13 cellular contexts compared by ENCODE assay signal in the genomic region with DNA sequence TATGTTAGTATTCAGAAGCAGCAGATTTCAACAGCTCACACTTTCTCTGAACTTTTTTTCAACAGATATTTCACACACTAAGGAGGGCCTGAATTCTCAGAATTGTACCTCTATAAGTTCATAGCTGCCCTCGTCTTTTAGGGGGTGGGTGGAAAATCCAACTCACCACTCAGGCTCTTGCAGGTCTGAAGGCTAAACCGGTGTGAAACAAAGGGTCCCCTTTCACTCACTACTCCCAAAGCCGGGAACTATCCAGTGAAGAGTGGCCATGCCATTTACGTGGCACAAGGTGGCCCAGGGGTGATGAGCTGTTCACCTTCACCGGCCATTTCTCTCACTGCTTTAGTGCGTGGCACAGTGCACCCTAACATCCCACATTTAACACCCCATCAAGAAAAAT. TPM values are rescaled to one million over a fixed set of nuclear protein-coding genes. Genes with fewer than 3 reads are reported as not detected.
DNase-seq lines count a peak whose midpoint lies in the region; ATAC-seq and TF ChIP-seq lines count a peak whose summit lies in the region.
"Had no signal": no experiment of that assay in that cellular context is flagged by ENCODE, and none has a peak within 500 bp of the region (broad histone marks: within the 10 kb centered on the region; RNA-seq: fewer than 3 reads in every experiment).

No MANE protein-coding gene starts in this region.

- TF ChIP-seq CTCF in DOHH2 (IDR thresholded peaks at IDR 0.05; ENCODE audit: low read depth, low read length, poor library complexity, severe bottlenecking) = no peak

- H3K9me2 ChIP-seq in DOHH2 (replicated peaks; ENCODE audit: control insufficient read depth, low read length) = no peaks in the 10 kb centered on the region

- H3K27me3 ChIP-seq in DOHH2 (ENCODE audit: control insufficient read depth, low read length) (no peaks in the 10 kb centered on the region), skeletal muscle satellite cell (ENCODE audit: control insufficient read depth, insufficient read depth, low read length) (no peaks in the 10 kb centered on the region)
- H3K27me3 ChIP-seq: pancreas had no signal

- peak; percentile 10; the same call in 2 of the 3 replicates for ATAC-seq in SK-N-SH treated with all-trans-retinoic acid at 6 μM for 48 hours
- ATAC-seq in HG02840 (IDR thresholded peaks at IDR 0.05; ENCODE audit: low FRiP score, unreplicated experiment) = no peak
- no peak for ATAC-seq in esophagus mucosa
- no peak for ATAC-seq in GM19395 (IDR thresholded peaks at IDR 0.05; ENCODE audit: unreplicated experiment)
- ATAC-seq: PC-3 had no signal

- H3K9me3 ChIP-seq in DOHH2 (ENCODE audit: control insufficient read depth, insufficient read depth, low read length) = no peaks in the 10 kb centered on the region
- H3K9me3 ChIP-seq in skeletal muscle satellite cell (replicated peaks; ENCODE audit: low read length) = no peaks in the 10 kb centered on the region
- H3K9me3 ChIP-seq: pancreas had no signal

- H4K20me1 ChIP-seq in DOHH2 (ENCODE audit: control insufficient read depth, insufficient read depth, low read depth, low read length) = no peaks in the 10 kb centered on the region; the same call in 1 of the 2 replicates

- no peak for DNase-seq in epithelial cell of prostate (ENCODE audit: low read depth, low spot score)
- DNase-seq in foreskin melanocyte = no peak
- DNase-seq: activated effector memory CD4-positive, alpha-beta T cell treated with anti-CD3 and anti-CD28 coated beads, Interleukin-2, amount 50 U/mL, for 16 hours; NCI-H187 treated with DMSO at 0.1 percent for 48 hours; PC-3 had no signal

- peak overlapping the region; percentile 45 for H3K9ac ChIP-seq in skeletal muscle satellite cell (ENCODE audit: low read depth, low read length)

- H3K79me2 ChIP-seq in DOHH2 (ENCODE audit: control insufficient read depth, low read length) = no peaks in the 10 kb centered on the region

- H3K27ac ChIP-seq in DOHH2 (ENCODE audit: low read depth, low read length) = no peak overlapping the region
- H3K27ac ChIP-seq in epithelial cell of prostate = peak overlapping the region; percentile 93
- H3K27ac ChIP-seq: VCaP had no signal

- H3K36me3 ChIP-seq in DOHH2 (ENCODE audit: control insufficient read depth, low read length) (peaks cover 31% of the 10 kb centered on the region), skeletal muscle satellite cell (ENCODE audit: insufficient read depth, low read length) (peaks cover 34% of the 10 kb centered on the region)

- H3K4me1 ChIP-seq in DOHH2 (ENCODE audit: control insufficient read depth, low read length) (peaks cover 26% of the 10 kb centered on the region), skeletal muscle satellite cell (ENCODE audit: control insufficient read depth, insufficient read depth, low read length) (peaks cover 47% of the 10 kb centered on the region)
- H3K4me1 ChIP-seq: pancreas had no signal

- peak overlapping the region; percentile 60 for H3K4me2 ChIP-seq in DOHH2 (ENCODE audit: low read length)
- H3K4me2 ChIP-seq in skeletal muscle satellite cell (ENCODE audit: low read length) = no peak overlapping the region

- H3F3A ChIP-seq in DOHH2 (ENCODE audit: control insufficient read depth, insufficient read depth) = no peaks in the 10 kb centered on the region

- H3K4me3 ChIP-seq in DOHH2 (ENCODE audit: low read length) (peak overlapping the region; percentile 12), skeletal muscle satellite cell (ENCODE audit: low read length) (no peak overlapping the region)
- H3K4me3 ChIP-seq: pancreas had no signal

TF ChIP-seq in SK-N-SH treated with all-trans-retinoic acid at 6 μM for 48 hours, 23 proteins besides CTCF, POLR2A, EP300 and RAD21:
- TF ChIP-seq RARB (CRISPR knock-in tag; IDR thresholded peaks at IDR 0.05) (no peak), ZFP30 (CRISPR knock-in tag; IDR thresholded peaks at IDR 0.05) (no peak), ZC3H10 (CRISPR knock-in tag; IDR thresholded peaks at IDR 0.05) (no peak), GLIS3 (CRISPR knock-in tag; IDR thresholded peaks at IDR 0.05) (no peak), TCF4 (CRISPR knock-in tag; IDR thresholded peaks at IDR 0.05; ENCODE audit: borderline replicate concordance) (no peak), BACH2 (CRISPR knock-in tag; IDR thresholded peaks at IDR 0.05; ENCODE audit: borderline replicate concordance) (no peak), PPARA (CRISPR knock-in tag; IDR thresholded peaks at IDR 0.05; ENCODE audit: borderline replicate concordance) (no peak), ZFP3 (CRISPR knock-in tag; IDR thresholded peaks at IDR 0.05) (no peak), TOX (CRISPR knock-in tag; IDR thresholded peaks at IDR 0.05; ENCODE audit: borderline replicate concordance) (no peak), ZNF8 (CRISPR knock-in tag; IDR thresholded peaks at IDR 0.05) (no peak), OSR1 (CRISPR knock-in tag; IDR thresholded peaks at IDR 0.05) (no peak), ESRRG (CRISPR knock-in tag; IDR thresholded peaks at IDR 0.05) (no peak), ZNF70 (CRISPR knock-in tag; IDR thresholded peaks at IDR 0.05) (no peak), SNAI2 (CRISPR knock-in tag; IDR thresholded peaks at IDR 0.05) (no peak), ZNF565 (CRISPR knock-in tag; conservative IDR thresholded peaks at IDR 0.05; ENCODE audit: low read depth) (no peak), ISL1 (CRISPR knock-in tag; IDR thresholded peaks at IDR 0.05) (no peak)
- TF ChIP-seq, protein P1, sequence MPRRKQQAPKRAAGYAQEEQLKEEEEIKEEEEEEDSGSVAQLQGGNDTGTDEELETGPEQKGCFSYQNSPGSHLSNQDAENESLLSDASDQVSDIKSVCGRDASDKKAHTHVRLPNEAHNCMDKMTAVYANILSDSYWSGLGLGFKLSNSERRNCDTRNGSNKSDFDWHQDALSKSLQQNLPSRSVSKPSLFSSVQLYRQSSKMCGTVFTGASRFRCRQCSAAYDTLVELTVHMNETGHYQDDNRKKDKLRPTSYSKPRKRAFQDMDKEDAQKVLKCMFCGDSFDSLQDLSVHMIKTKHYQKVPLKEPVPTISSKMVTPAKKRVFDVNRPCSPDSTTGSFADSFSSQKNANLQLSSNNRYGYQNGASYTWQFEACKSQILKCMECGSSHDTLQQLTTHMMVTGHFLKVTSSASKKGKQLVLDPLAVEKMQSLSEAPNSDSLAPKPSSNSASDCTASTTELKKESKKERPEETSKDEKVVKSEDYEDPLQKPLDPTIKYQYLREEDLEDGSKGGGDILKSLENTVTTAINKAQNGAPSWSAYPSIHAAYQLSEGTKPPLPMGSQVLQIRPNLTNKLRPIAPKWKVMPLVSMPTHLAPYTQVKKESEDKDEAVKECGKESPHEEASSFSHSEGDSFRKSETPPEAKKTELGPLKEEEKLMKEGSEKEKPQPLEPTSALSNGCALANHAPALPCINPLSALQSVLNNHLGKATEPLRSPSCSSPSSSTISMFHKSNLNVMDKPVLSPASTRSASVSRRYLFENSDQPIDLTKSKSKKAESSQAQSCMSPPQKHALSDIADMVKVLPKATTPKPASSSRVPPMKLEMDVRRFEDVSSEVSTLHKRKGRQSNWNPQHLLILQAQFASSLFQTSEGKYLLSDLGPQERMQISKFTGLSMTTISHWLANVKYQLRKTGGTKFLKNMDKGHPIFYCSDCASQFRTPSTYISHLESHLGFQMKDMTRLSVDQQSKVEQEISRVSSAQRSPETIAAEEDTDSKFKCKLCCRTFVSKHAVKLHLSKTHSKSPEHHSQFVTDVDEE (CRISPR knock-in tag; IDR thresholded peaks at IDR 0.05) = no peak
- TF ChIP-seq, protein P2, sequence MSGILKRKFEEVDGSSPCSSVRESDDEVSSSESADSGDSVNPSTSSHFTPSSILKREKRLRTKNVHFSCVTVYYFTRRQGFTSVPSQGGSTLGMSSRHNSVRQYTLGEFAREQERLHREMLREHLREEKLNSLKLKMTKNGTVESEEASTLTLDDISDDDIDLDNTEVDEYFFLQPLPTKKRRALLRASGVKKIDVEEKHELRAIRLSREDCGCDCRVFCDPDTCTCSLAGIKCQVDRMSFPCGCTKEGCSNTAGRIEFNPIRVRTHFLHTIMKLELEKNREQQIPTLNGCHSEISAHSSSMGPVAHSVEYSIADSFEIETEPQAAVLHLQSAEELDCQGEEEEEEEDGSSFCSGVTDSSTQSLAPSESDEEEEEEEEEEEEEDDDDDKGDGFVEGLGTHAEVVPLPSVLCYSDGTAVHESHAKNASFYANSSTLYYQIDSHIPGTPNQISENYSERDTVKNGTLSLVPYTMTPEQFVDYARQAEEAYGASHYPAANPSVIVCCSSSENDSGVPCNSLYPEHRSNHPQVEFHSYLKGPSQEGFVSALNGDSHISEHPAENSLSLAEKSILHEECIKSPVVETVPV (CRISPR knock-in tag; IDR thresholded peaks at IDR 0.05) = no peak
- TF ChIP-seq, protein P3, sequence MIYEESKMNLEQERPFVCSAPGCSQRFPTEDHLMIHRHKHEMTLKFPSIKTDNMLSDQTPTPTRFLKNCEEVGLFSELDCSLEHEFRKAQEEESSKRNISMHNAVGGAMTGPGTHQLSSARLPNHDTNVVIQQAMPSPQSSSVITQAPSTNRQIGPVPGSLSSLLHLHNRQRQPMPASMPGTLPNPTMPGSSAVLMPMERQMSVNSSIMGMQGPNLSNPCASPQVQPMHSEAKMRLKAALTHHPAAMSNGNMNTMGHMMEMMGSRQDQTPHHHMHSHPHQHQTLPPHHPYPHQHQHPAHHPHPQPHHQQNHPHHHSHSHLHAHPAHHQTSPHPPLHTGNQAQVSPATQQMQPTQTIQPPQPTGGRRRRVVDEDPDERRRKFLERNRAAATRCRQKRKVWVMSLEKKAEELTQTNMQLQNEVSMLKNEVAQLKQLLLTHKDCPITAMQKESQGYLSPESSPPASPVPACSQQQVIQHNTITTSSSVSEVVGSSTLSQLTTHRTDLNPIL (CRISPR knock-in tag; IDR thresholded peaks at IDR 0.05; ENCODE audit: low read depth) = no peak
TF ChIP-seq in SK-N-SH treated with all-trans-retinoic acid at 6 μM for 48 hours: peak in this region for 0.

RNA-seq across cellular contexts. Expression of a gene that starts 24.2 kb away (rescaled TPM):
- 16.4 and 19.0 TPM in 2 replicates for total RNA-seq in skeletal muscle satellite cell (2012; rRNA removed)
- 16.6 TPM for total RNA-seq in esophagus mucosa
